In genomic region chr17:17993366-17993765, GRCh38 we compare ENCODE assay signal across 22 cellular contexts. TPM values are rescaled to one million over a fixed set of nuclear protein-coding genes. Genes with fewer than 3 reads are reported as not detected.
"Had no signal": no experiment of that assay in that cellular context is flagged by ENCODE, and none has a peak within 500 bp of the region (broad histone marks: within the 10 kb centered on the region; RNA-seq: fewer than 3 reads in every experiment).

No MANE protein-coding gene starts in this region.

- H3K27ac ChIP-seq: cardiac muscle cell, heart right ventricle, left ventricle myocardium inferior, neural progenitor cell, suprapubic skin, transverse colon had no signal

- DNase-seq: activated CD4-positive, alpha-beta T cell treated with anti-CD3 and anti-CD28 coated beads, Interleukin-2, amount 10 ng/mL, durations not matched to agents 24 days and 14 days; activated CD4-positive, CD25-positive, alpha-beta regulatory T cell; activated CD8-positive, alpha-beta memory T cell treated with anti-CD3 and anti-CD28 coated beads, Interleukin-2, amount 50 U/mL, for 4 hours; activated effector memory CD4-positive, alpha-beta T cell treated with anti-CD3 and anti-CD28 coated beads, Interleukin-2, amount 50 U/mL, for 16 hours; activated T-cell treated with anti-CD3 and anti-CD28 coated beads, Interleukin-2, amount 50 U/mL, for 48 hours; effector CD8-positive, alpha-beta T cell; heart right ventricle; kidney glomerular epithelial cell; left ventricle myocardium inferior; mammary epithelial cell; naive B cell; stimulated activated CD4-positive, alpha-beta T cell treated with anti-CD3 and anti-CD28 coated beads, Interleukin-12 subunit alpha, Interleukin-12 subunit beta, amount 100 ng/mL, for 4 hours; stimulated activated CD4-positive, alpha-beta T cell treated with anti-CD3 and anti-CD28 coated beads, Interleukin-1b, Interleukin-23, amount 100 ng/mL, for 48 hours; stimulated activated CD8-positive, alpha-beta memory T cell treated with anti-CD3 and anti-CD28 coated beads, Interleukin-4, amount 100 ng/mL, for 48 hours; T-cell; T-helper 9 cell; transverse colon had no signal

- H3K9me3 ChIP-seq: heart right ventricle, left ventricle myocardium inferior, suprapubic skin, transverse colon had no signal

- ATAC-seq: esophagus mucosa, T-cell had no signal

- H3K9ac ChIP-seq: neural progenitor cell had no signal

- H3K4me2 ChIP-seq: neural progenitor cell had no signal

- H3K4me1 ChIP-seq: neural progenitor cell, transverse colon had no signal

- H3K4me3 ChIP-seq: cardiac muscle cell, heart right ventricle, left ventricle myocardium inferior, neural progenitor cell, suprapubic skin, transverse colon had no signal

- H3K27me3 ChIP-seq: cardiac muscle cell, heart right ventricle, neural progenitor cell, suprapubic skin, transverse colon had no signal

- H3K36me3 ChIP-seq: cardiac muscle cell, heart right ventricle, left ventricle myocardium inferior, neural progenitor cell, suprapubic skin, transverse colon had no signal

RNA-seq across cellular contexts. Expression of gene DRC3, which starts 20.7 kb away (rescaled TPM):
- total RNA-seq: mononuclear cell had no signal
